ENCODE assay signal across 16 cellular contexts in genomic region chr3:72624656-72625055, GRCh38.
DNase-seq lines count a peak whose midpoint lies in the region; ATAC-seq and TF ChIP-seq lines count a peak whose summit lies in the region.
"Had no signal": no experiment of that assay in that cellular context is flagged by ENCODE, and none has a peak within 500 bp of the region (broad histone marks: within the 10 kb centered on the region; RNA-seq: fewer than 3 reads in every experiment).

No MANE protein-coding gene starts in this region.

- TF ChIP-seq POLR2A in breast epithelium (IDR thresholded peaks at IDR 0.05), result no peak

- no peak overlapping the region for H3K4me2 ChIP-seq in mammary epithelial cell (ENCODE audit: insufficient read depth, low read depth, low read length)
- H3K4me2 ChIP-seq: GM23338 had no signal

- CTCF ChIA-PET in mammary epithelial cell (lab: Charles Lee; ENCODE audit: low non-redundant PET), result no interaction called here

- no peak for TF ChIP-seq CTCF in mammary epithelial cell (conservative IDR thresholded peaks at IDR 0.05 in 1 of 2, IDR thresholded peaks at IDR 0.05 in 1 of 2; ENCODE audit: extremely low read depth in 1 of 2, insufficient read depth in 1 of 2, low read depth in 1 of 2, low read length in 2 of 2)
- TF ChIP-seq CTCF in breast epithelium (IDR thresholded peaks at IDR 0.05), result no peak
- TF ChIP-seq CTCF in RWPE2 (IDR thresholded peaks at IDR 0.05; ENCODE audit: poor library complexity, severe bottlenecking), result no peak
- TF ChIP-seq CTCF in dorsolateral prefrontal cortex (IDR thresholded peaks at IDR 0.05 in 54 of 56, conservative IDR thresholded peaks at IDR 0.05 in 2 of 56; ENCODE audit: low read depth in 1 of 56, partially characterized antibody in 56 of 56), result no peak

- DNase-seq in mammary epithelial cell (no peak), breast epithelium (ENCODE audit: low spot score in 2 of 2) (no peak), RWPE2 (ENCODE audit: low spot score) (no peak), epithelial cell of prostate (ENCODE audit: low read depth, low spot score) (no peak), COLO829 (ENCODE audit: low spot score) (no peak), dorsolateral prefrontal cortex (no peak), NCI-H69 (lab: John Stamatoyannopoulos, UW) (no peak)
- DNase-seq: 8988T; ACHN; Caco-2; CD8-positive, alpha-beta T cell; DND-41; GDM1; H7 had no signal

- no peak overlapping the region for H3K4me3 ChIP-seq in mammary epithelial cell (replicated peaks in 1 of 3; ENCODE audit: insufficient read depth in 1 of 3, low read depth in 2 of 3, low read length in 3 of 3)
- H3K4me3 ChIP-seq in breast epithelium, result no peak overlapping the region
- no peak overlapping the region for H3K4me3 ChIP-seq in RWPE2 (ENCODE audit: severe bottlenecking)
- no peak overlapping the region for H3K4me3 ChIP-seq in dorsolateral prefrontal cortex
- H3K4me3 ChIP-seq: BLaER1 treated with 17β-estradiol and CSF1 and Interleukin-3, amounts not matched to agents 10 nM and 100 nM; GM23338 had no signal

- 89% methylated on average over 1 of the region's 2 CpGs for WGBS in mammary epithelial cell (ENCODE audit: low coverage, missing lambda C conversion rate)

- H3K9me3 ChIP-seq in mammary epithelial cell (replicated peaks; ENCODE audit: insufficient read depth, low read length), result no peaks in the 10 kb centered on the region
- no peaks in the 10 kb centered on the region for H3K9me3 ChIP-seq in breast epithelium
- no peaks in the 10 kb centered on the region for H3K9me3 ChIP-seq in RWPE2 (ENCODE audit: severe bottlenecking)
- H3K9me3 ChIP-seq: Caco-2 had no signal

- H3K27ac ChIP-seq in mammary epithelial cell (ENCODE audit: insufficient read depth, low read depth, low read length), result peak overlapping the region; percentile 64
- no peak overlapping the region for H3K27ac ChIP-seq in breast epithelium
- H3K27ac ChIP-seq in RWPE2 (ENCODE audit: poor library complexity, severe bottlenecking), result peak overlapping the region; percentile 81
- peak overlapping the region; percentile 83 for H3K27ac ChIP-seq in epithelial cell of prostate
- no peak overlapping the region for H3K27ac ChIP-seq in dorsolateral prefrontal cortex

- intact Hi-C loops in mammary epithelial cell (cut with micrococcal nuclease) (loop anchor here (2.0 to 5.0 kb wide), 3 partner anchors 36 to 277 kb away; no protein-coding TSS in a partner anchor), breast epithelium (cut with DNase I; ENCODE audit: low total_unique reads) (no loop called here), dorsolateral prefrontal cortex (cut with DNase I) (no loop called here)

- H4K20me1 ChIP-seq in mammary epithelial cell (ENCODE audit: insufficient read depth, low read length), result no peaks in the 10 kb centered on the region
- H4K20me1 ChIP-seq: BLaER1 treated with 17β-estradiol and CSF1 and Interleukin-3, amounts not matched to agents 10 nM and 100 nM had no signal

- no peak for ATAC-seq in RWPE2 (ENCODE audit: low read depth)
- ATAC-seq: CD8-positive, alpha-beta T cell; GM23338 had no signal

- H3K36me3 ChIP-seq in mammary epithelial cell (ENCODE audit: insufficient read depth, low read length) (no peaks in the 10 kb centered on the region), breast epithelium (no peaks in the 10 kb centered on the region), RWPE2 (ENCODE audit: low read depth) (no peaks in the 10 kb centered on the region)
- H3K36me3 ChIP-seq: BLaER1 treated with 17β-estradiol and CSF1 and Interleukin-3, amounts not matched to agents 10 nM and 100 nM had no signal

- in situ Hi-C loops in mammary epithelial cell (cut with MboI; ENCODE audit: low sequenced_read_pairs in 2 of 2), result no loop called here

- H2AFZ ChIP-seq in mammary epithelial cell (ENCODE audit: low read depth, low read length), result no peak overlapping the region
- H2AFZ ChIP-seq: GM23338 had no signal

- no peaks in the 10 kb centered on the region for H3K27me3 ChIP-seq in mammary epithelial cell (ENCODE audit: insufficient read depth, low read length)
- H3K27me3 ChIP-seq in breast epithelium, result no peaks in the 10 kb centered on the region
- H3K27me3 ChIP-seq in RWPE2 (ENCODE audit: insufficient read depth, poor library complexity, severe bottlenecking), result no peaks in the 10 kb centered on the region
- no peaks in the 10 kb centered on the region for H3K27me3 ChIP-seq in dorsolateral prefrontal cortex
- H3K27me3 ChIP-seq: BLaER1 treated with 17β-estradiol and CSF1 and Interleukin-3, amounts not matched to agents 10 nM and 100 nM had no signal

- dilution Hi-C loops in mammary epithelial cell (cut with HindIII; ENCODE audit: low sequenced_read_pairs), result no loop called here

- H3K9ac ChIP-seq in mammary epithelial cell (ENCODE audit: insufficient read depth, low read length), result no peak overlapping the region
- H3K9ac ChIP-seq: BLaER1 treated with 17β-estradiol and CSF1 and Interleukin-3, amounts not matched to agents 10 nM and 100 nM had no signal

- BruUV-seq in mammary epithelial cell (replicated peaks; lab: Mats Ljungman, UMichigan), result no TSS peak

- no peaks in the 10 kb centered on the region for H3K79me2 ChIP-seq in mammary epithelial cell (ENCODE audit: insufficient read depth, low read length)

- H3K4me1 ChIP-seq in mammary epithelial cell (ENCODE audit: insufficient read depth, low read length) (peaks cover 48% of the 10 kb centered on the region), breast epithelium (no peaks in the 10 kb centered on the region), RWPE2 (ENCODE audit: insufficient read depth, poor library complexity, severe bottlenecking) (peaks cover 45% of the 10 kb centered on the region)

Comparison
In these comparisons a context has a peak if more than half of its experiments do, and no peak if none do; other contexts are left out.
1. H3K27ac ChIP-seq: peak in mammary epithelial cell (single experiment), RWPE2 (single experiment) and epithelial cell of prostate (single experiment); none in breast epithelium (0 of 2) and dorsolateral prefrontal cortex (0 of 59).